11 cellular contexts compared by ENCODE assay signal in genomic region chr2:235238537-235238936, GRCh38.
DNase-seq lines count a peak whose midpoint lies in the region; ATAC-seq and TF ChIP-seq lines count a peak whose summit lies in the region.
"Had no signal": no experiment of that assay in that cellular context is flagged by ENCODE, and none has a peak within 500 bp of the region (broad histone marks: within the 10 kb centered on the region; RNA-seq: fewer than 3 reads in every experiment).

No MANE protein-coding gene starts in this region.

- no peaks in the 10 kb centered on the region for H3K36me3 ChIP-seq in heart left ventricle
- no peaks in the 10 kb centered on the region for H3K36me3 ChIP-seq in effector memory CD4-positive, alpha-beta T cell (ENCODE audit: control insufficient read depth, insufficient read depth, low read length)
- H3K36me3 ChIP-seq: tibial artery had no signal

- intact Hi-C loops in heart left ventricle (cut with DNase I): no loop called here

- no peak for TF ChIP-seq CTCF in heart left ventricle (IDR thresholded peaks at IDR 0.05)

- 10 to 23% (median 13%) methylated on average over 3 of the region's 3 CpGs for WGBS in heart left ventricle, 4 donors

- H3K4me1 ChIP-seq in heart left ventricle: peaks cover 0 to 11% (median 0%) of the 10 kb centered on the region in 12 donors
- no peaks in the 10 kb centered on the region for H3K4me1 ChIP-seq in effector memory CD4-positive, alpha-beta T cell (ENCODE audit: control insufficient read depth, insufficient read depth, low read length, poor library complexity, severe bottlenecking)
- H3K4me1 ChIP-seq: tibial artery had no signal

- no peak for TF ChIP-seq POLR2A in heart left ventricle (IDR thresholded peaks at IDR 0.05)

- ATAC-seq in SK-N-SH treated with all-trans-retinoic acid at 6 μM for 48 hours (peak; percentile 62; the same call in 2 of the 3 replicates), heart left ventricle (peak; percentile 10 to 94 (median 92)), HG03521 (IDR thresholded peaks at IDR 0.05; ENCODE audit: unreplicated experiment) (no peak)

- peak; percentile 78 for DNase-seq in GM03348 (ENCODE audit: low spot score)
- peak in 4 of 5 donors; percentile 60 to 85 (median 76) for DNase-seq in heart left ventricle
- DNase-seq in skeletal muscle cell (ENCODE audit: low read depth): peak; percentile 61
- no peak for DNase-seq in T-helper 9 cell
- DNase-seq in DMS153 treated with DMSO at 0.1 percent for 48 hours (lab: John Stamatoyannopoulos, UW; ENCODE audit: unreplicated experiment): no peak
- no peak for DNase-seq in effector memory CD4-positive, alpha-beta T cell
- DNase-seq: stimulated activated CD4-positive, alpha-beta T cell treated with anti-CD3 and anti-CD28 coated beads, Interleukin-4, amount 100 ng/mL, for 4 hours had no signal

- no peak overlapping the region for H3K27ac ChIP-seq in heart left ventricle
- H3K27ac ChIP-seq in effector memory CD4-positive, alpha-beta T cell (ENCODE audit: insufficient read depth, low read length, poor library complexity, severe bottlenecking): no peak overlapping the region
- H3K27ac ChIP-seq: tibial artery, VCaP had no signal

- H3K4me3 ChIP-seq in heart left ventricle: no peak overlapping the region
- no peak overlapping the region for H3K4me3 ChIP-seq in skeletal muscle cell (ENCODE audit: low read depth, low read length)
- no peak overlapping the region for H3K4me3 ChIP-seq in effector memory CD4-positive, alpha-beta T cell (ENCODE audit: insufficient read depth, low read depth, low read length, poor library complexity, severe bottlenecking)
- H3K4me3 ChIP-seq: tibial artery had no signal

- peaks cover 0 to 9% (median 0%) of the 10 kb centered on the region in 9 donors for H3K27me3 ChIP-seq in heart left ventricle
- H3K27me3 ChIP-seq in effector memory CD4-positive, alpha-beta T cell (replicated peaks; ENCODE audit: control insufficient read depth, insufficient read depth, low read length, poor library complexity, severe bottlenecking): no peaks in the 10 kb centered on the region

- H3K9me3 ChIP-seq in heart left ventricle: no peaks in the 10 kb centered on the region
- no peaks in the 10 kb centered on the region for H3K9me3 ChIP-seq in effector memory CD4-positive, alpha-beta T cell (ENCODE audit: control insufficient read depth, low read length)
- H3K9me3 ChIP-seq: tibial artery had no signal

TF ChIP-seq in SK-N-SH treated with all-trans-retinoic acid at 6 μM for 48 hours, 23 proteins besides CTCF, POLR2A, EP300 and RAD21:
- TF ChIP-seq ZNF70 (CRISPR knock-in tag; IDR thresholded peaks at IDR 0.05) (no peak), TCF4 (CRISPR knock-in tag; IDR thresholded peaks at IDR 0.05; ENCODE audit: borderline replicate concordance) (0 out of 2 replicates have a peak, but pooled peaks have one; percentile 32)
TF ChIP-seq in SK-N-SH treated with all-trans-retinoic acid at 6 μM for 48 hours: peak in this region for 1.

Comparison
In these comparisons a context has a peak if more than half of its experiments do, and no peak if none do; other contexts are left out.
1. DNase-seq: peak in GM03348 (single experiment), heart left ventricle (4 of 5) and skeletal muscle cell (single experiment); none in T-helper 9 cell (single experiment), DMS153 treated with DMSO at 0.1 percent for 48 hours (single experiment) and effector memory CD4-positive, alpha-beta T cell (0 of 3).